ENCODE assay signal across 8 cellular contexts in the genomic region with DNA sequence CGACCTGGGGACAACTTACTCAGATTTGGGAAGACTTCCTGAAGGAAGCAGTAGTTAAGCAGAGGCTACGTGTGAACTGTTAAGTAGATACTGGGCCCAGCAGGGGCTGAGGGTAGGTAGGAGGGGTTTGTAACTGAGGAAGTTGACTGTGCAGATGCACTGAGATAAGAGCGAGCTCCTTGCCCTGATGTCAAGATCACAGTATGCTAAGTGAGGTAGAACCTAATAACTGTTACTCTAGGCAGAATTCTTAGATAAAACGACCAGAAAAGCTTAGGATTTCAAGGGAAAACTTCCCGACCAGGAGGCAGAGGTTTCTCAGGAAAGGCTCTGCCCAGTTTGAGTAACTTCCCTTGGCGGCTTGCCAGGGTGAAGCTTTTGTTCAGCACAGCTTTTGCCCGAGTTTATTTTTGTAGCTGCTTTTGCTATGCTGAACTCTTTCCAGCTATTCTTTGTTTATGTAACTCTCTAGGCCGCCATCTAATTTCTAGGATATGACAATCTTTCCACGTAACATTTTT.
DNase-seq lines count a peak whose midpoint lies in the region; ATAC-seq and TF ChIP-seq lines count a peak whose summit lies in the region.

No MANE protein-coding gene starts in this region.

- no peak overlapping the region for H3K4me3 Mint-ChIP-seq in stimulated activated effector memory CD8-positive, alpha-beta T cell treated with anti-CD3 and anti-CD28 coated beads, Interleukin-12 subunit alpha, Interleukin-12 subunit beta, amount 100 ng/mL, for 72 hours

- H3K9me3 Mint-ChIP-seq in stimulated activated effector memory CD8-positive, alpha-beta T cell treated with anti-CD3 and anti-CD28 coated beads, Interleukin-12 subunit alpha, Interleukin-12 subunit beta, amount 100 ng/mL, for 72 hours, result no peaks in the 10 kb centered on the region

- H3K36me3 Mint-ChIP-seq in stimulated activated effector memory CD8-positive, alpha-beta T cell treated with anti-CD3 and anti-CD28 coated beads, Interleukin-12 subunit alpha, Interleukin-12 subunit beta, amount 100 ng/mL, for 72 hours, result no peaks in the 10 kb centered on the region

- peaks cover 6% of the 10 kb centered on the region for H3K4me1 Mint-ChIP-seq in stimulated activated effector memory CD8-positive, alpha-beta T cell treated with anti-CD3 and anti-CD28 coated beads, Interleukin-12 subunit alpha, Interleukin-12 subunit beta, amount 100 ng/mL, for 72 hours

- no peak for TF ChIP-seq CTCF in AG09309 (IDR thresholded peaks at IDR 0.05; ENCODE audit: control insufficient read depth, insufficient read depth, low read depth, low read length, missing control alignments)
- TF ChIP-seq CTCF in cardiac fibroblast (IDR thresholded peaks at IDR 0.05; ENCODE audit: low read depth, low read length), result no peak

- no peak overlapping the region for H3K4me3 ChIP-seq in AG09309 (ENCODE audit: control insufficient read depth, low read depth, low read length)
- no peak overlapping the region for H3K4me3 ChIP-seq in cardiac fibroblast (replicated peaks in 1 of 2; ENCODE audit: low read depth in 2 of 2, low read length in 2 of 2)

- peak; percentile 68 for ATAC-seq in stimulated activated effector memory CD8-positive, alpha-beta T cell treated with anti-CD3 and anti-CD28 coated beads, Interleukin-12 subunit alpha, Interleukin-12 subunit beta, amount 100 ng/mL, for 72 hours

- DNase-seq in AG09309 (ENCODE audit: low read depth), result peak; percentile 21
- peak; percentile 71 for DNase-seq in H4 (ENCODE audit: low spot score)
- DNase-seq in NOMO-1 (lab: John Stamatoyannopoulos, UW; ENCODE audit: unreplicated experiment in 2 of 2), result peak; percentile 18 to 62
- DNase-seq in cardiac fibroblast (ENCODE audit: low read depth in 2 of 2), result peak; percentile 86 to 93
- peak; percentile 87 for DNase-seq in islet precursor cell
- DNase-seq in stimulated activated effector memory CD8-positive, alpha-beta T cell treated with anti-CD3 and anti-CD28 coated beads, Interleukin-12 subunit alpha, Interleukin-12 subunit beta, amount 100 ng/mL, for 72 hours (ENCODE audit: low spot score in 2 of 2), result no peak
- DNase-seq in NCI-H1694 (lab: John Stamatoyannopoulos, UW), result no peak
- DNase-seq in NCI-H524 treated with DMSO at 0.1 percent for 48 hours (lab: John Stamatoyannopoulos, UW), result no peak

- H3K27ac Mint-ChIP-seq in stimulated activated effector memory CD8-positive, alpha-beta T cell treated with anti-CD3 and anti-CD28 coated beads, Interleukin-12 subunit alpha, Interleukin-12 subunit beta, amount 100 ng/mL, for 72 hours, result peak overlapping the region; percentile 4

Comparison
In these comparisons a context has a peak if more than half of its experiments do, and no peak if none do; other contexts are left out.
1. DNase-seq: peak in AG09309 (single experiment), H4 (single experiment), NOMO-1 (2 of 2), cardiac fibroblast (2 of 2) and islet precursor cell (single experiment); none in stimulated activated effector memory CD8-positive, alpha-beta T cell treated with anti-CD3 and anti-CD28 coated beads, Interleukin-12 subunit alpha, Interleukin-12 subunit beta, amount 100 ng/mL, for 72 hours (0 of 2), NCI-H1694 (single experiment) and NCI-H524 treated with DMSO at 0.1 percent for 48 hours (single experiment).